8 cellular contexts compared by ENCODE assay signal in genomic region chr16:70737377-70738082, GRCh38. TPM values are rescaled to one million over a fixed set of nuclear protein-coding genes. Genes with fewer than 3 reads are reported as not detected.
DNase-seq lines count a peak whose midpoint lies in the region; ATAC-seq and TF ChIP-seq lines count a peak whose summit lies in the region.

No MANE protein-coding gene starts in this region.

- H3K4me3 ChIP-seq in breast epithelium (peak overlapping the region in 1 of 3 donors; percentile 51), lung (no peak overlapping the region)

- ATAC-seq in GM18858 (IDR thresholded peaks at IDR 0.05; ENCODE audit: unreplicated experiment) (peak; percentile 91), HG03039 (IDR thresholded peaks at IDR 0.05; ENCODE audit: unreplicated experiment) (peak; percentile 89), lung (ENCODE audit: insufficient read depth, low FRiP score) (peak; percentile 22)
- peak; percentile 94 for ATAC-seq in stimulated activated naive B cell treated with anti-CD40 and anti-IgM and Interleukin-4, amounts not matched to agents 10 μg/mL and 1 μg/mL and 100 μg/mL, for 72 hours (replicated peaks)

- H3K9me3 Mint-ChIP-seq in stimulated activated naive B cell treated with anti-CD40 and anti-IgM and Interleukin-4, amounts not matched to agents 10 μg/mL and 1 μg/mL and 100 μg/mL, for 72 hours = no peaks in the 10 kb centered on the region

- WGBS in lung, 2 donors = 18 to 25% methylated on average over 21 of the region's 21 CpGs

- peaks cover 19 to 24% of the 10 kb centered on the region in 2 donors for H3K4me1 ChIP-seq in breast epithelium
- peaks cover 3 to 36% of the 10 kb centered on the region in 2 donors for H3K4me1 ChIP-seq in lung (ENCODE audit: control insufficient read depth in 2 of 2, insufficient read depth in 2 of 2, low read length in 2 of 2)

- H3K27me3 ChIP-seq in breast epithelium (no peaks in the 10 kb centered on the region), lung (ENCODE audit: control insufficient read depth, insufficient read depth) (no peaks in the 10 kb centered on the region)

- H3K9me3 ChIP-seq in breast epithelium (no peaks in the 10 kb centered on the region), lung (ENCODE audit: control insufficient read depth in 2 of 2, insufficient read depth in 1 of 2, low read length in 1 of 2) (no peaks in the 10 kb centered on the region)

- no peak for TF ChIP-seq POLR2A in breast epithelium (IDR thresholded peaks at IDR 0.05)

- peak overlapping the region; percentile 99 for H3K27ac Mint-ChIP-seq in stimulated activated naive B cell treated with anti-CD40 and anti-IgM and Interleukin-4, amounts not matched to agents 10 μg/mL and 1 μg/mL and 100 μg/mL, for 72 hours

- DNase-seq in T-helper 9 cell (peak; percentile 17), breast epithelium (ENCODE audit: low spot score in 2 of 2) (peak; percentile 78 to 91), lung (ENCODE audit: low spot score) (peak; percentile 52), globus pallidus (ENCODE audit: low spot score) (no peak), NCI-H1092 (lab: John Stamatoyannopoulos, UW) (no peak)
- DNase-seq in stimulated activated naive B cell treated with anti-CD40 and anti-IgM and Interleukin-4, amounts not matched to agents 10 μg/mL and 1 μg/mL and 100 μg/mL, for 72 hours = peak; percentile 83

- H3K36me3 Mint-ChIP-seq in stimulated activated naive B cell treated with anti-CD40 and anti-IgM and Interleukin-4, amounts not matched to agents 10 μg/mL and 1 μg/mL and 100 μg/mL, for 72 hours = peaks cover 42 to 70% of the 10 kb centered on the region in 2 donors

- H3K36me3 ChIP-seq in breast epithelium (no peaks in the 10 kb centered on the region), lung (ENCODE audit: control insufficient read depth in 2 of 2, insufficient read depth in 2 of 2, low read length in 2 of 2) (peaks cover 0 to 5% of the 10 kb centered on the region in 2 donors)

- H3K27me3 Mint-ChIP-seq in stimulated activated naive B cell treated with anti-CD40 and anti-IgM and Interleukin-4, amounts not matched to agents 10 μg/mL and 1 μg/mL and 100 μg/mL, for 72 hours = no peaks in the 10 kb centered on the region

- H3K4me3 Mint-ChIP-seq in stimulated activated naive B cell treated with anti-CD40 and anti-IgM and Interleukin-4, amounts not matched to agents 10 μg/mL and 1 μg/mL and 100 μg/mL, for 72 hours = peak overlapping the region; percentile 73 to 79

- TF ChIP-seq CTCF in breast epithelium (IDR thresholded peaks at IDR 0.05) (no peak), lung (IDR thresholded peaks at IDR 0.05; ENCODE audit: control extremely low read depth, extremely low read depth) (no peak)

- intact Hi-C loops in breast epithelium (cut with DNase I; ENCODE audit: low total_unique reads) = loop anchor here (5.0 kb wide), 1 partner anchor 55 kb away; no protein-coding TSS in a partner anchor

- H3K4me1 Mint-ChIP-seq in stimulated activated naive B cell treated with anti-CD40 and anti-IgM and Interleukin-4, amounts not matched to agents 10 μg/mL and 1 μg/mL and 100 μg/mL, for 72 hours = peaks cover 34 to 45% of the 10 kb centered on the region in 2 donors

- H3K27ac ChIP-seq in breast epithelium (peak overlapping the region; percentile 93 to 97), lung (ENCODE audit: low read depth in 1 of 2, low read length in 1 of 2) (peak overlapping the region; percentile 77 to 89)

RNA-seq across cellular contexts. Expression of gene MTSS2, which starts 51.7 kb away (rescaled TPM):
- total RNA-seq in breast epithelium (10 to 100 TPM in 2 of 3 donors, 1 to 10 TPM in 1; 9.4 to 28.8 (median 22.8) TPM), lung (10 to 100 TPM; 72.5 to 91.3 TPM)
- 10 to 100 TPM; 40.6 to 74.0 TPM for polyA plus RNA-seq in lung

Comparison
In these comparisons a context has a peak if more than half of its experiments do, and no peak if none do; other contexts are left out.
1. ATAC-seq: peak in every context shown above with its lines; median percentile 94 in stimulated activated naive B cell treated with anti-CD40 and anti-IgM and Interleukin-4, amounts not matched to agents 10 μg/mL and 1 μg/mL and 100 μg/mL, for 72 hours; 91 in GM18858; 89 in HG03039; 22 in lung.
2. DNase-seq: peak in T-helper 9 cell (single experiment), breast epithelium (2 of 2), lung (single experiment) and stimulated activated naive B cell treated with anti-CD40 and anti-IgM and Interleukin-4, amounts not matched to agents 10 μg/mL and 1 μg/mL and 100 μg/mL, for 72 hours (single experiment); none in globus pallidus (single experiment) and NCI-H1092 (single experiment).